In genomic region chr4:72948080-72948479, GRCh38 we compare ENCODE assay signal across 20 cellular contexts.
"Had no signal": no experiment of that assay in that cellular context is flagged by ENCODE, and none has a peak within 500 bp of the region (broad histone marks: within the 10 kb centered on the region; RNA-seq: fewer than 3 reads in every experiment).

No MANE protein-coding gene starts in this region.

- H3K27ac ChIP-seq: RWPE1 had no signal

- H3K36me3 ChIP-seq: MG63 had no signal

- DNase-seq: IMR-90, Karpas-422, KG1, MG63, NCI-H1092 treated with DMSO at 0.1 percent for 48 hours, NCI-H1436, NCI-H187, NCI-H2029, NCI-H2081 treated with DMSO at 0.1 percent for 48 hours, NCI-H2171, NCI-H226, NCI-H446, NCI-H510A, NCI-H524 treated with DMSO at 0.1 percent for 48 hours, NCI-H69, NCI-H774, SHP77, SK-N-SH had no signal

- H3K9ac ChIP-seq: SK-N-SH had no signal

- H3K4me3 ChIP-seq: MG63 had no signal

- FAIRE-seq: HepG2 had no signal

- ATAC-seq: HepG2 had no signal

- H3K9me3 ChIP-seq: MG63, SK-N-SH had no signal
